In genomic region chr3:27596920-27597319, GRCh38 we compare ENCODE assay signal across 13 cellular contexts.
DNase-seq lines count a peak whose midpoint lies in the region; ATAC-seq and TF ChIP-seq lines count a peak whose summit lies in the region.
"Had no signal": no experiment of that assay in that cellular context is flagged by ENCODE, and none has a peak within 500 bp of the region (broad histone marks: within the 10 kb centered on the region; RNA-seq: fewer than 3 reads in every experiment).

No MANE protein-coding gene starts in this region.

- H3K4me1 Mint-ChIP-seq in endothelial cell (ENCODE audit: unreplicated experiment), result peaks cover under 1% of the 10 kb centered on the region
- H3K4me1 Mint-ChIP-seq in activated CD8-positive, alpha-beta memory T cell treated with anti-CD3 and anti-CD28 coated beads, Interleukin-2, amount 10 ng/mL, durations not matched to agents 7 days and 5 days, result peaks cover 30% of the 10 kb centered on the region

- in situ Hi-C loops in ACHN (cut with HindIII; ENCODE audit: low pct_ligation_motif_present, low pct_unique_long_range_greater_than_20kb, low sequenced_read_pairs), result no loop called here

- no peaks in the 10 kb centered on the region for H3F3A ChIP-seq in PC-9 (ENCODE audit: insufficient read depth, low read depth)

- CTCF ChIA-PET in PC-9 (lab: Charles Lee), result no interaction called here
- CTCF ChIA-PET in activated CD8-positive, alpha-beta memory T cell treated with anti-CD3 and anti-CD28 coated beads, Interleukin-2, amount 10 ng/mL, durations not matched to agents 7 days and 5 days (lab: Charles Lee), result interaction anchor here (0.5 kb wide), 1 partner anchor 67 kb away, joined by 3 read pairs; no protein-coding TSS in a partner anchor

- no peak overlapping the region for H3K27ac Mint-ChIP-seq in endothelial cell (ENCODE audit: unreplicated experiment)
- no peak overlapping the region for H3K27ac Mint-ChIP-seq in activated CD8-positive, alpha-beta memory T cell treated with anti-CD3 and anti-CD28 coated beads, Interleukin-2, amount 10 ng/mL, durations not matched to agents 7 days and 5 days
- H3K27ac Mint-ChIP-seq: activated naive CD8-positive, alpha-beta T cell had no signal

- H3K4me3 ChIP-seq in PC-9, result no peak overlapping the region

- H3K79me2 ChIP-seq in PC-9 (ENCODE audit: low read depth), result no peaks in the 10 kb centered on the region

- H3K36me3 Mint-ChIP-seq in endothelial cell (ENCODE audit: low read depth, unreplicated experiment), result no peaks in the 10 kb centered on the region
- peaks cover 5% of the 10 kb centered on the region for H3K36me3 Mint-ChIP-seq in activated CD8-positive, alpha-beta memory T cell treated with anti-CD3 and anti-CD28 coated beads, Interleukin-2, amount 10 ng/mL, durations not matched to agents 7 days and 5 days
- H3K36me3 Mint-ChIP-seq: activated naive CD8-positive, alpha-beta T cell had no signal

- H3K27me3 ChIP-seq in PC-9 (ENCODE audit: insufficient read depth, low read depth), result no peaks in the 10 kb centered on the region

- H3K9me3 Mint-ChIP-seq in endothelial cell (ENCODE audit: unreplicated experiment), result no peaks in the 10 kb centered on the region
- peaks cover under 1% of the 10 kb centered on the region for H3K9me3 Mint-ChIP-seq in activated CD8-positive, alpha-beta memory T cell treated with anti-CD3 and anti-CD28 coated beads, Interleukin-2, amount 10 ng/mL, durations not matched to agents 7 days and 5 days (ENCODE audit: low read depth)

- no peaks in the 10 kb centered on the region for H3K36me3 ChIP-seq in PC-9 (ENCODE audit: low read depth)

- TF ChIP-seq CTCF in PC-9 (conservative IDR thresholded peaks at IDR 0.05), result no peak
- TF ChIP-seq CTCF in endothelial cell (IDR thresholded peaks at IDR 0.05; ENCODE audit: unreplicated experiment), result no peak

- POLR2A ChIA-PET in PC-9 (lab: Charles Lee; ENCODE audit: unreplicated experiment), result no interaction called here

- H3K9me2 ChIP-seq in PC-9 (ENCODE audit: insufficient read depth), result no peaks in the 10 kb centered on the region

- H4K20me1 ChIP-seq in PC-9 (ENCODE audit: insufficient read depth), result no peaks in the 10 kb centered on the region

- ATAC-seq in GM21576 (IDR thresholded peaks at IDR 0.05; ENCODE audit: unreplicated experiment), result no peak
- ATAC-seq in sciatic nerve, result no peak
- ATAC-seq in activated CD8-positive, alpha-beta memory T cell treated with anti-CD3 and anti-CD28 coated beads, Interleukin-2, amount 10 ng/mL, durations not matched to agents 7 days and 5 days, result no peak

- peaks cover 13% of the 10 kb centered on the region for H3K4me1 ChIP-seq in PC-9 (replicated peaks; ENCODE audit: insufficient read depth)

- intact Hi-C loops in PC-9 (cut with micrococcal nuclease; ENCODE audit: unreplicated experiment) (no loop called here), sciatic nerve (cut with DNase I) (no loop called here)

- no peak overlapping the region for H3K4me3 Mint-ChIP-seq in endothelial cell (ENCODE audit: unreplicated experiment)
- H3K4me3 Mint-ChIP-seq in activated CD8-positive, alpha-beta memory T cell treated with anti-CD3 and anti-CD28 coated beads, Interleukin-2, amount 10 ng/mL, durations not matched to agents 7 days and 5 days, result no peak overlapping the region
- H3K4me3 Mint-ChIP-seq: activated naive CD8-positive, alpha-beta T cell had no signal

- no peak overlapping the region for H3K27ac ChIP-seq in PC-9
- H3K27ac ChIP-seq: KMS-11 had no signal

- 0 out of 2 replicates have a peak overlapping the region, but pooled peaks have one; percentile 23 for H2AFZ ChIP-seq in PC-9

- H3K4me2 ChIP-seq in PC-9, result peak overlapping the region; percentile 25; the same call in 1 of the 2 replicates
- H3K4me2 ChIP-seq: KMS-11 had no signal

- DNase-seq in ACHN (peak; percentile 7), HCEC 1CT (peak; percentile 32), PC-9 (no peak), hepatic stellate cell (ENCODE audit: low spot score) (peak; percentile 29), sciatic nerve (ENCODE audit: low spot score) (no peak), endothelial cell (ENCODE audit: low spot score) (no peak)
- no peak for DNase-seq in activated CD8-positive, alpha-beta memory T cell treated with anti-CD3 and anti-CD28 coated beads, Interleukin-2, amount 10 ng/mL, durations not matched to agents 7 days and 5 days
- DNase-seq: activated CD4-positive, alpha-beta T cell treated with anti-CD3 and anti-CD28 coated beads, Interleukin-2, amount 50 U/mL, for 1 hour; NCI-H524 treated with DMSO at 0.1 percent for 48 hours; stimulated activated naive CD4-positive, alpha-beta T cell had no signal

- no peaks in the 10 kb centered on the region; the same call in 1 of the 2 replicates for H3K9me3 ChIP-seq in PC-9 (ENCODE audit: insufficient read depth, low read depth)

- no TSS peak for BruUV-seq in PC-9 (replicated peaks; lab: Mats Ljungman, UMichigan)

- no peaks in the 10 kb centered on the region for H3K27me3 Mint-ChIP-seq in endothelial cell (ENCODE audit: unreplicated experiment)
- H3K27me3 Mint-ChIP-seq in activated CD8-positive, alpha-beta memory T cell treated with anti-CD3 and anti-CD28 coated beads, Interleukin-2, amount 10 ng/mL, durations not matched to agents 7 days and 5 days, result no peaks in the 10 kb centered on the region
- H3K27me3 Mint-ChIP-seq: activated naive CD8-positive, alpha-beta T cell had no signal

Comparison
In these comparisons a context has a peak if more than half of its experiments do, and no peak if none do; other contexts are left out.
1. DNase-seq: peak in ACHN (single experiment), HCEC 1CT (single experiment) and hepatic stellate cell (single experiment); none in PC-9 (0 of 2), sciatic nerve (single experiment), endothelial cell (single experiment) and activated CD8-positive, alpha-beta memory T cell treated with anti-CD3 and anti-CD28 coated beads, Interleukin-2, amount 10 ng/mL, durations not matched to agents 7 days and 5 days (single experiment).